10 cellular contexts compared by ENCODE assay signal in the genomic region with DNA sequence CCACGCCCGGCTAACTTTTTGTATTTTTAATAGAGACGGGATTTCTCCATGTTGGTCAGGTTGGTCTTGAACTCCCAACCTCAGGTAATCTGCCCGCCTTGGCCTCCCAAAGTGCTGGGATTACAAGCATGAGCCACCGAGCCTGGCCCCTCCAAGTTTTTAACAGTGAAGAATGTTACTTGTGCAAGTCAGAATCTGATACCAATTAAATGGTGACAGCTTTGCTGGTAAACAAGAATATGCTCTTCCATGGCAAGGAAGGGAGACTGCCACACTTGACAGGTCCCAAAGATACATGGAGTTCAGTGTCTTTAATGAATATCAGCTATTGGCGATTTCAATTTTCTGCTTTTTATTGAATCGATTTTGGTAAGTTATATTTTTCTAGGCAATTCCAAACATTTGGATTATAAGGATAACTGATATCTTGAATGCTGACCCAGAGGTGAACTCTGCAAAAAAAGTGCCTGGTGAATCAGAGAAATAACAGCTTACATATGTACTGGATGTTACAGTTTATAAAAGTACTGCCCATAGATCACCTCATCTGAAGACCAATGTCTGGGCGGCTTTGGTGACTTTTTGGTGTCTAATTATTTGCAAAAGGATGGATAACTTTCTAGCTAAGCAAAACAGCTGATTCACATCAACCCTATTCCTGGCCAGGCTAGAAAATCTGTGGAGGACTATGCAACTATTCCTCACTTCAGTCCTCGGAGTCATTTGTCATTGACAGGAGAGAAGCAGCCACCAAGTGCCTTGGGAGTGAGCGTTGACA. TPM values are rescaled to one million over a fixed set of nuclear protein-coding genes. Genes with fewer than 3 reads are reported as not detected.
DNase-seq lines count a peak whose midpoint lies in the region; ATAC-seq, FAIRE-seq and TF ChIP-seq lines count a peak whose summit lies in the region.
"Had no signal": no experiment of that assay in that cellular context is flagged by ENCODE, and none has a peak within 500 bp of the region (broad histone marks: within the 10 kb centered on the region; RNA-seq: fewer than 3 reads in every experiment).

No MANE protein-coding gene starts in this region.

- no CpG with 5 or more reads among the region's 10 CpGs for WGBS in H9 (ENCODE audit: extremely low coverage, insufficient read length, low lambda C conversion rate)
- 63 to 80% methylated on average over 5 to 10 of the region's 10 CpGs for WGBS in gastroesophageal sphincter (ENCODE audit: low coverage in 1 of 2), 2 donors
- 72 to 73% (median 72%) methylated on average over 10 of the region's 10 CpGs for WGBS in small intestine, 3 donors

- H3K4me1 ChIP-seq in H9 (ENCODE audit: insufficient read depth, low read length): peaks cover 2% of the 10 kb centered on the region; the same call in 1 of the 2 replicates
- H3K4me1 ChIP-seq in gastroesophageal sphincter: peaks cover 2 to 40% (median 8%) of the 10 kb centered on the region in 3 donors
- no peaks in the 10 kb centered on the region for H3K4me1 ChIP-seq in small intestine (ENCODE audit: control insufficient read depth in 2 of 2, insufficient read depth in 1 of 2, low read depth in 1 of 2, low read length in 1 of 2)

- H2AFZ ChIP-seq in H9 (ENCODE audit: low read length): peak overlapping the region; percentile 25

- peaks cover 15 to 17% of the 10 kb centered on the region in 2 experiments for H3K4me1 Mint-ChIP-seq in H9

- H3K23ac ChIP-seq in H9 (ENCODE audit: insufficient read length, low read depth, low read length): no peak overlapping the region

- no peak overlapping the region for H4K91ac ChIP-seq in H9 (ENCODE audit: insufficient read length, low read depth, low read length)

- H2BK5ac ChIP-seq in H9 (ENCODE audit: insufficient read length, low read length): no peak overlapping the region

- H3K56ac ChIP-seq in H9 (ENCODE audit: insufficient read length, low read depth, low read length): no peak overlapping the region

- DNase-seq in H9 (no peak), small intestine (no peak), NCI-H1694 (lab: John Stamatoyannopoulos, UW) (no peak), GM13976 (ENCODE audit: low spot score) (no peak), amniotic stem cell (lab: John Stamatoyannopoulos, UW) (no peak)

- peak overlapping the region; percentile 91 for H3K4me2 ChIP-seq in H9 (ENCODE audit: insufficient read depth, insufficient read length, low read length)

- H3K4ac ChIP-seq in H9 (ENCODE audit: low read depth, low read length): no peak overlapping the region

- H3K23me2 ChIP-seq in H9 (ENCODE audit: insufficient read length, low read depth, low read length, poor library complexity, severe bottlenecking): peaks cover 11% of the 10 kb centered on the region

- TF ChIP-seq POLR2A in gastroesophageal sphincter (IDR thresholded peaks at IDR 0.05): no peak

- H3K27ac ChIP-seq in H9 (ENCODE audit: insufficient read length, low read depth, low read length) (no peak overlapping the region), VCaP (peak overlapping the region; percentile 92), gastroesophageal sphincter (peak overlapping the region in 3 of 4 donors; percentile 81 to 92 (median 90)), small intestine (ENCODE audit: low read depth in 1 of 2, low read length in 1 of 2) (peak overlapping the region; percentile 87 to 94)

- no peak overlapping the region for H3K18ac ChIP-seq in H9 (ENCODE audit: insufficient read length, low read depth, low read length)

- H3K9me3 ChIP-seq in H9 (ENCODE audit: control insufficient read depth, low read depth, low read length): no peaks in the 10 kb centered on the region
- H3K9me3 ChIP-seq in gastroesophageal sphincter: no peaks in the 10 kb centered on the region
- no peaks in the 10 kb centered on the region for H3K9me3 ChIP-seq in small intestine (ENCODE audit: control insufficient read depth, low read depth)

- no peak overlapping the region for H3K27ac Mint-ChIP-seq in H9

- no peak overlapping the region for H2BK15ac ChIP-seq in H9 (ENCODE audit: low read depth, low read length)

- H3T11ph ChIP-seq in H9 (ENCODE audit: low read length): no peak overlapping the region

- no peak overlapping the region; the same call in 1 of the 2 replicates for H3K14ac ChIP-seq in H9 (ENCODE audit: insufficient read depth, low read length)

- H3K36me3 Mint-ChIP-seq in H9 (ENCODE audit: insufficient read depth in 1 of 3, low read depth in 3 of 3): no peaks in the 10 kb centered on the region; a peak in 1 of 7 replicates

- H3K9me3 Mint-ChIP-seq in H9: no peaks in the 10 kb centered on the region

- peak overlapping the region; percentile 36 for H3K9ac ChIP-seq in H9 (ENCODE audit: extremely low read depth, insufficient read length, low read length)

- no peak overlapping the region for H2BK12ac ChIP-seq in H9 (ENCODE audit: insufficient read length, low read depth, low read length)

- no peaks in the 10 kb centered on the region for H3K79me1 ChIP-seq in H9 (ENCODE audit: insufficient read depth, low read depth, low read length, poor library complexity, severe bottlenecking)

- no peak for FAIRE-seq in small intestine (lab: Jason Lieb, UNC)
- FAIRE-seq: HTR-8/SVneo, islet of Langerhans had no signal

- no peaks in the 10 kb centered on the region for H4K20me1 ChIP-seq in H9 (ENCODE audit: control insufficient read depth, insufficient read depth, insufficient read length)

- no peak for TF ChIP-seq CTCF in H9 (conservative IDR thresholded peaks at IDR 0.05)
- TF ChIP-seq CTCF in VCaP (conservative IDR thresholded peaks at IDR 0.05): no peak
- no peak for TF ChIP-seq CTCF in gastroesophageal sphincter (IDR thresholded peaks at IDR 0.05)
- TF ChIP-seq CTCF in GM13976 (IDR thresholded peaks at IDR 0.05; ENCODE audit: borderline replicate concordance, control extremely low read depth, extremely low read depth, insufficient read depth, missing control alignments): no peak

- no peak overlapping the region for H4K8ac ChIP-seq in H9 (replicated peaks; ENCODE audit: insufficient read length, low read depth, low read length)

- no peak overlapping the region for H2BK20ac ChIP-seq in H9 (ENCODE audit: low read depth, low read length, poor library complexity, severe bottlenecking)

- peak overlapping the region; percentile 77 to 84 for H3K4me3 ChIP-seq in gastroesophageal sphincter
- peak overlapping the region; percentile 74 to 85 for H3K4me3 ChIP-seq in small intestine (ENCODE audit: low read depth in 1 of 2, low read length in 2 of 2)

- H3K4me3 Mint-ChIP-seq in H9: peak overlapping the region; percentile 75 to 84

- 0 out of 2 replicates have a peak, but pooled peaks cover 2% of the 10 kb centered on the region for H3K27me3 ChIP-seq in H9 (ENCODE audit: insufficient read depth, low read length)
- H3K27me3 ChIP-seq in gastroesophageal sphincter: no peaks in the 10 kb centered on the region
- no peaks in the 10 kb centered on the region for H3K27me3 ChIP-seq in small intestine (ENCODE audit: control insufficient read depth in 2 of 2, insufficient read depth in 2 of 2, low read length in 2 of 2)

- in situ Hi-C loops in GM13976 (cut with MboI; ENCODE audit: low sequenced_read_pairs, unreplicated experiment): loop anchor here (25.0 kb wide), 2 partner anchors 98 to 248 kb away; a partner anchor contains a TSS

- no peak overlapping the region for H2AK5ac ChIP-seq in H9 (ENCODE audit: insufficient read length, low read length)

- H3K79me2 ChIP-seq in H9 (ENCODE audit: insufficient read depth, low read length): no peaks in the 10 kb centered on the region

- H4K5ac ChIP-seq in H9 (ENCODE audit: insufficient read length, low read depth, low read length): no peak overlapping the region

- peaks cover 14% of the 10 kb centered on the region for H3K27me3 Mint-ChIP-seq in H9 (ENCODE audit: low read depth)

- H3K36me3 ChIP-seq in gastroesophageal sphincter: no peaks in the 10 kb centered on the region
- no peaks in the 10 kb centered on the region for H3K36me3 ChIP-seq in small intestine (ENCODE audit: control insufficient read depth in 2 of 2, insufficient read depth in 2 of 2, low read length in 2 of 2)

- H2BK120ac ChIP-seq in H9 (ENCODE audit: low read depth, low read length, poor library complexity, severe bottlenecking): no peak overlapping the region

- no peak for TF ChIP-seq EP300 in gastroesophageal sphincter (IDR thresholded peaks at IDR 0.05)

- ATAC-seq in gastroesophageal sphincter (no peak), HG02852 (IDR thresholded peaks at IDR 0.05; ENCODE audit: unreplicated experiment) (no peak)

RNA-seq across cellular contexts. Expression of a gene that starts 1.2 kb away (rescaled TPM):
- 3.9 and 4.3 TPM in 2 replicates for total RNA-seq in H9 (2021)
- total RNA-seq in gastroesophageal sphincter: 10 to 100 TPM; 10.1 to 21.7 (median 14.1) TPM
- polyA plus RNA-seq in small intestine: 1 to 10 TPM; 6.5 to 9.0 (median 8.9) TPM

RNA-seq across cellular contexts. Expression of a gene that starts 10.4 kb away (rescaled TPM):
- not detected in 2 replicates for total RNA-seq in H9 (2021)
- not detected for total RNA-seq in gastroesophageal sphincter
- polyA plus RNA-seq in small intestine: not detected

RNA-seq across cellular contexts. Expression of a gene that starts 19.0 kb away (rescaled TPM):
- total RNA-seq in H9 (2021): not detected in 2 replicates
- not detected for total RNA-seq in gastroesophageal sphincter
- not detected for polyA plus RNA-seq in small intestine
